1 cellular context compared by ENCODE assay signal in the genomic region with DNA sequence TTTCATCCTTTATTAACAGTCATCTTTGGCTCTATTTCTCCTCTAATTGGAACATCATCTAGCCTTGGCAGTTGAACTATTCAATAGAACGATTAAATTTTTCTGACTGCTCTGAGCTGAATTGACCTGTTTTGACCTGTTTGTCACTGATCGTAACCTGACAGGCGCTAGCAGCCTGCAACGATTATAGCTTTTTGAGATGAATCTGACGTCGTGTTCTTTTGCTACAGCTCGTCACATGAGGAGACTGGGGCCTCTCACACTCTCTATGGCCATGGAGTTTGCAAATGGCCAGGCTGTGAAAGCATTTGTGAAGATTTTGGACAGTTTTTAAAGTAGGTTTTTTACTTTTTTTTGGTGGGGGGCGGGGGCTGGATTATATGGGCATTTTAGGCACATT.
TF ChIP-seq lines count a peak whose summit lies in the region.

No MANE protein-coding gene starts in this region.

TF ChIP-seq in K562, 482 proteins besides CTCF, POLR2A, EP300 and RAD21 (continued from another document):
- TF ChIP-seq, protein P1, sequence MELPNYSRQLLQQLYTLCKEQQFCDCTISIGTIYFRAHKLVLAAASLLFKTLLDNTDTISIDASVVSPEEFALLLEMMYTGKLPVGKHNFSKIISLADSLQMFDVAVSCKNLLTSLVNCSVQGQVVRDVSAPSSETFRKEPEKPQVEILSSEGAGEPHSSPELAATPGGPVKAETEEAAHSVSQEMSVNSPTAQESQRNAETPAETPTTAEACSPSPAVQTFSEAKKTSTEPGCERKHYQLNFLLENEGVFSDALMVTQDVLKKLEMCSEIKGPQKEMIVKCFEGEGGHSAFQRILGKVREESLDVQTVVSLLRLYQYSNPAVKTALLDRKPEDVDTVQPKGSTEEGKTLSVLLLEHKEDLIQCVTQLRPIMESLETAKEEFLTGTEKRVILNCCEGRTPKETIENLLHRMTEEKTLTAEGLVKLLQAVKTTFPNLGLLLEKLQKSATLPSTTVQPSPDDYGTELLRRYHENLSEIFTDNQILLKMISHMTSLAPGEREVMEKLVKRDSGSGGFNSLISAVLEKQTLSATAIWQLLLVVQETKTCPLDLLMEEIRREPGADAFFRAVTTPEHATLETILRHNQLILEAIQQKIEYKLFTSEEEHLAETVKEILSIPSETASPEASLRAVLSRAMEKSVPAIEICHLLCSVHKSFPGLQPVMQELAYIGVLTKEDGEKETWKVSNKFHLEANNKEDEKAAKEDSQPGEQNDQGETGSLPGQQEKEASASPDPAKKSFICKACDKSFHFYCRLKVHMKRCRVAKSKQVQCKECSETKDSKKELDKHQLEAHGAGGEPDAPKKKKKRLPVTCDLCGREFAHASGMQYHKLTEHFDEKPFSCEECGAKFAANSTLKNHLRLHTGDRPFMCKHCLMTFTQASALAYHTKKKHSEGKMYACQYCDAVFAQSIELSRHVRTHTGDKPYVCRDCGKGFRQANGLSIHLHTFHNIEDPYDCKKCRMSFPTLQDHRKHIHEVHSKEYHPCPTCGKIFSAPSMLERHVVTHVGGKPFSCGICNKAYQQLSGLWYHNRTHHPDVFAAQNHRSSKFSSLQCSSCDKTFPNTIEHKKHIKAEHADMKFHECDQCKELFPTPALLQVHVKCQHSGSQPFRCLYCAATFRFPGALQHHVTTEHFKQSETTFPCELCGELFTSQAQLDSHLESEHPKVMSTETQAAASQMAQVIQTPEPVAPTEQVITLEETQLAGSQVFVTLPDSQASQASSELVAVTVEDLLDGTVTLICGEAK (IDR thresholded peaks at IDR 0.05): no peak
- TF ChIP-seq, protein P1 (CRISPR knock-in tag; IDR thresholded peaks at IDR 0.05): no peak
- TF ChIP-seq, protein P2, sequence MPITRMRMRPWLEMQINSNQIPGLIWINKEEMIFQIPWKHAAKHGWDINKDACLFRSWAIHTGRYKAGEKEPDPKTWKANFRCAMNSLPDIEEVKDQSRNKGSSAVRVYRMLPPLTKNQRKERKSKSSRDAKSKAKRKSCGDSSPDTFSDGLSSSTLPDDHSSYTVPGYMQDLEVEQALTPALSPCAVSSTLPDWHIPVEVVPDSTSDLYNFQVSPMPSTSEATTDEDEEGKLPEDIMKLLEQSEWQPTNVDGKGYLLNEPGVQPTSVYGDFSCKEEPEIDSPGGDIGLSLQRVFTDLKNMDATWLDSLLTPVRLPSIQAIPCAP (CRISPR knock-in tag; IDR thresholded peaks at IDR 0.05; ENCODE audit: borderline replicate concordance): no peak
- TF ChIP-seq, protein P3, sequence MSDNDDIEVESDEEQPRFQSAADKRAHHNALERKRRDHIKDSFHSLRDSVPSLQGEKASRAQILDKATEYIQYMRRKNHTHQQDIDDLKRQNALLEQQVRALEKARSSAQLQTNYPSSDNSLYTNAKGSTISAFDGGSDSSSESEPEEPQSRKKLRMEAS (CRISPR knock-in tag; IDR thresholded peaks at IDR 0.05): no peak
- TF ChIP-seq RNF2 (IDR thresholded peaks at IDR 0.05) (no peak), MXI1 (IDR thresholded peaks at IDR 0.05; ENCODE audit: low read depth, low read length) (no peak), TRIM24 (IDR thresholded peaks at IDR 0.05) (no peak), ZNF140 (CRISPR knock-in tag; IDR thresholded peaks at IDR 0.05) (no peak), ZKSCAN1 (IDR thresholded peaks at IDR 0.05; ENCODE audit: low read depth, low read length) (no peak), PHF8 (IDR thresholded peaks at IDR 0.05; ENCODE audit: borderline replicate concordance, low read length) (no peak), ZBTB7A (IDR thresholded peaks at IDR 0.05; ENCODE audit: borderline replicate concordance, control insufficient read depth, low read depth, low read length) (no peak), BDP1 (IDR thresholded peaks at IDR 0.05; ENCODE audit: insufficient read depth, insufficient read length) (no peak), MEIS2 (IDR thresholded peaks at IDR 0.05; ENCODE audit: partially characterized antibody) (no peak)
- TF ChIP-seq, protein P4, sequence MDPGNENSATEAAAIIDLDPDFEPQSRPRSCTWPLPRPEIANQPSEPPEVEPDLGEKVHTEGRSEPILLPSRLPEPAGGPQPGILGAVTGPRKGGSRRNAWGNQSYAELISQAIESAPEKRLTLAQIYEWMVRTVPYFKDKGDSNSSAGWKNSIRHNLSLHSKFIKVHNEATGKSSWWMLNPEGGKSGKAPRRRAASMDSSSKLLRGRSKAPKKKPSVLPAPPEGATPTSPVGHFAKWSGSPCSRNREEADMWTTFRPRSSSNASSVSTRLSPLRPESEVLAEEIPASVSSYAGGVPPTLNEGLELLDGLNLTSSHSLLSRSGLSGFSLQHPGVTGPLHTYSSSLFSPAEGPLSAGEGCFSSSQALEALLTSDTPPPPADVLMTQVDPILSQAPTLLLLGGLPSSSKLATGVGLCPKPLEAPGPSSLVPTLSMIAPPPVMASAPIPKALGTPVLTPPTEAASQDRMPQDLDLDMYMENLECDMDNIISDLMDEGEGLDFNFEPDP (CRISPR knock-in tag; IDR thresholded peaks at IDR 0.05): no peak
- TF ChIP-seq, protein P5, sequence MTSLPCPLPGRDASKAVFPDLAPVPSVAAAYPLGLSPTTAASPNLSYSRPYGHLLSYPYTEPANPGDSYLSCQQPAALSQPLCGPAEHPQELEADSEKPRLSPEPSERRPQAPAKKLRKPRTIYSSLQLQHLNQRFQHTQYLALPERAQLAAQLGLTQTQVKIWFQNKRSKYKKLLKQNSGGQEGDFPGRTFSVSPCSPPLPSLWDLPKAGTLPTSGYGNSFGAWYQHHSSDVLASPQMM (CRISPR knock-in tag; IDR thresholded peaks at IDR 0.05): no peak
- TF ChIP-seq, protein P6, sequence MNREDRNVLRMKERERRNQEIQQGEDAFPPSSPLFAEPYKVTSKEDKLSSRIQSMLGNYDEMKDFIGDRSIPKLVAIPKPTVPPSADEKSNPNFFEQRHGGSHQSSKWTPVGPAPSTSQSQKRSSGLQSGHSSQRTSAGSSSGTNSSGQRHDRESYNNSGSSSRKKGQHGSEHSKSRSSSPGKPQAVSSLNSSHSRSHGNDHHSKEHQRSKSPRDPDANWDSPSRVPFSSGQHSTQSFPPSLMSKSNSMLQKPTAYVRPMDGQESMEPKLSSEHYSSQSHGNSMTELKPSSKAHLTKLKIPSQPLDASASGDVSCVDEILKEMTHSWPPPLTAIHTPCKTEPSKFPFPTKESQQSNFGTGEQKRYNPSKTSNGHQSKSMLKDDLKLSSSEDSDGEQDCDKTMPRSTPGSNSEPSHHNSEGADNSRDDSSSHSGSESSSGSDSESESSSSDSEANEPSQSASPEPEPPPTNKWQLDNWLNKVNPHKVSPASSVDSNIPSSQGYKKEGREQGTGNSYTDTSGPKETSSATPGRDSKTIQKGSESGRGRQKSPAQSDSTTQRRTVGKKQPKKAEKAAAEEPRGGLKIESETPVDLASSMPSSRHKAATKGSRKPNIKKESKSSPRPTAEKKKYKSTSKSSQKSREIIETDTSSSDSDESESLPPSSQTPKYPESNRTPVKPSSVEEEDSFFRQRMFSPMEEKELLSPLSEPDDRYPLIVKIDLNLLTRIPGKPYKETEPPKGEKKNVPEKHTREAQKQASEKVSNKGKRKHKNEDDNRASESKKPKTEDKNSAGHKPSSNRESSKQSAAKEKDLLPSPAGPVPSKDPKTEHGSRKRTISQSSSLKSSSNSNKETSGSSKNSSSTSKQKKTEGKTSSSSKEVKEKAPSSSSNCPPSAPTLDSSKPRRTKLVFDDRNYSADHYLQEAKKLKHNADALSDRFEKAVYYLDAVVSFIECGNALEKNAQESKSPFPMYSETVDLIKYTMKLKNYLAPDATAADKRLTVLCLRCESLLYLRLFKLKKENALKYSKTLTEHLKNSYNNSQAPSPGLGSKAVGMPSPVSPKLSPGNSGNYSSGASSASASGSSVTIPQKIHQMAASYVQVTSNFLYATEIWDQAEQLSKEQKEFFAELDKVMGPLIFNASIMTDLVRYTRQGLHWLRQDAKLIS (CRISPR knock-in tag; IDR thresholded peaks at IDR 0.05): no peak
